Comparison of ENCODE assay signal across 10 cellular contexts in the genomic region with DNA sequence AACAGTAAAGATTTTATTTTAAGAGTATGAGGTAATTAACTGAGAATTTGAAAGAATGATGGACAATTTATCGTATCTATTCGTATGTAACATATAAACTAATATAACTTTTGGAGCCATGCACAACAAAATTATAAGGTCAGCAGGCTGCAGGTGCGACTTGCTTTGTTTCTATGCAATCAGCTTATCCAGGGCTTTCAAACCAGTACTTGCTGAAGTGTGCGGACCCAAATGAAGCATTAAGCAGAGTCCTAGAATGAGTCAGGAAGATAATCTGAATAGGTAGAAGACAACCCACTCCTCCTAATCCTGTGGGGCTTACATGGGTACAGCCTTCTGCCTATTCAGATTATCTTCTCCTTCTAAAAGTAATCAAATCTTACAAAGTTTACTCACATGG. TPM values are rescaled to one million over a fixed set of nuclear protein-coding genes. Genes with fewer than 3 reads are reported as not detected.
A peak's percentile ranks its signal among the peaks of the same experiment; 100 is the strongest.
DNase-seq lines count a peak whose midpoint lies in the region; ATAC-seq and TF ChIP-seq lines count a peak whose summit lies in the region.
"Had no signal": no experiment of that assay in that cellular context is flagged by ENCODE, and none has a peak within 500 bp of the region (broad histone marks: within the 10 kb centered on the region; RNA-seq: fewer than 3 reads in every experiment).

No MANE protein-coding gene starts in this region.

- POLR2A ChIA-PET in activated B cell treated with CpG ODN at 0.5 μM for 24 hours (lab: Charles Lee): interaction anchor here (0.6 kb wide), 1 partner anchor 194 kb away, joined by 4 read pairs; no protein-coding TSS in a partner anchor

- no peak overlapping the region for H3K27ac Mint-ChIP-seq in activated B cell treated with CpG ODN at 0.5 μM for 24 hours

- H3K36me3 Mint-ChIP-seq in activated B cell treated with CpG ODN at 0.5 μM for 24 hours (ENCODE audit: low read depth): no peaks in the 10 kb centered on the region

- H3K9ac ChIP-seq in GM23248: peak overlapping the region; percentile 91
- H3K9ac ChIP-seq in iPS-18a (ENCODE audit: low read length): no peak overlapping the region

- 84 to 86% methylated on average over 4 of the region's 4 CpGs for WGBS in GM23248 (ENCODE audit: low coverage in 1 of 2, low lambda C conversion rate in 2 of 2, missing lambda C conversion rate in 2 of 2), 2 experiments
- 64 to 79% methylated on average over 4 of the region's 4 CpGs for WGBS in esophagus squamous epithelium, 2 donors

- peak overlapping the region; percentile 100 for H3K27ac ChIP-seq in 22Rv1
- H3K27ac ChIP-seq in GM23248: peak overlapping the region; percentile 79
- H3K27ac ChIP-seq in iPS-18a (ENCODE audit: low read length): no peak overlapping the region
- H3K27ac ChIP-seq in esophagus squamous epithelium: peak overlapping the region in 1 of 4 donors; percentile 100

- ATAC-seq in activated B cell treated with CpG ODN at 0.5 μM for 24 hours (ENCODE audit: low read depth): no peak

- DNase-seq in GM23248 (no peak), activated B cell treated with CpG ODN at 0.5 μM for 24 hours (no peak), esophagus squamous epithelium (lab: John Stamatoyannopoulos, UW) (no peak), superior temporal gyrus (ENCODE audit: extremely low spot score) (no peak), NCI-H524 (lab: John Stamatoyannopoulos, UW) (no peak)
- no peak for DNase-seq in activated CD4-positive, CD25-positive, alpha-beta regulatory T cell treated with anti-CD3 and anti-CD28 coated beads, Interleukin-2, amount 50 U/mL, for 72 hours
- DNase-seq: NCI-H2029 treated with DMSO at 0.1 percent for 48 hours, trophoblast cell had no signal

- no peaks in the 10 kb centered on the region for H3K9me3 Mint-ChIP-seq in activated B cell treated with CpG ODN at 0.5 μM for 24 hours

- H4K20me1 ChIP-seq in GM23248 (ENCODE audit: insufficient read depth): no peaks in the 10 kb centered on the region

- peak overlapping the region; percentile 85 for H3K4me3 ChIP-seq in GM23248
- H3K4me3 ChIP-seq in iPS-18a (ENCODE audit: low read length): peak overlapping the region; percentile 93
- no peak overlapping the region for H3K4me3 ChIP-seq in esophagus squamous epithelium

- no peaks in the 10 kb centered on the region for H3K27me3 Mint-ChIP-seq in activated B cell treated with CpG ODN at 0.5 μM for 24 hours

- H3K4me1 Mint-ChIP-seq in activated B cell treated with CpG ODN at 0.5 μM for 24 hours: peaks cover 31% of the 10 kb centered on the region

- no peak for TF ChIP-seq POLR2A in esophagus squamous epithelium (IDR thresholded peaks at IDR 0.05)

- peak overlapping the region; percentile 19 for H3K4me3 Mint-ChIP-seq in activated B cell treated with CpG ODN at 0.5 μM for 24 hours

- H3K36me3 ChIP-seq in GM23248 (ENCODE audit: low read depth) (no peaks in the 10 kb centered on the region), iPS-18a (ENCODE audit: control insufficient read depth, low read depth, low read length) (no peaks in the 10 kb centered on the region), esophagus squamous epithelium (no peaks in the 10 kb centered on the region)

- no peaks in the 10 kb centered on the region for H3K9me3 ChIP-seq in GM23248 (ENCODE audit: low read depth)
- no peaks in the 10 kb centered on the region for H3K9me3 ChIP-seq in iPS-18a (ENCODE audit: control insufficient read depth, low read depth, low read length)
- H3K9me3 ChIP-seq in esophagus squamous epithelium: no peaks in the 10 kb centered on the region

- H3K4me1 ChIP-seq in GM23248 (ENCODE audit: insufficient read depth) (peaks cover 32% of the 10 kb centered on the region), iPS-18a (ENCODE audit: control insufficient read depth, low read depth, low read length) (peaks cover 7% of the 10 kb centered on the region), esophagus squamous epithelium (peaks cover 10 to 43% (median 19%) of the 10 kb centered on the region in 3 donors)

- peak overlapping the region; percentile 71 for H2AFZ ChIP-seq in GM23248

- peaks cover 25% of the 10 kb centered on the region for H3F3A ChIP-seq in GM23248 (ENCODE audit: insufficient read depth)

- peak overlapping the region; percentile 98 for H3K4me2 ChIP-seq in GM23248 (ENCODE audit: unreplicated experiment)

- no peaks in the 10 kb centered on the region for H3K9me2 ChIP-seq in GM23248 (ENCODE audit: insufficient read depth)

- intact Hi-C loops in activated B cell treated with CpG ODN at 0.5 μM for 24 hours (cut with micrococcal nuclease) (loop anchor here (5.0 kb wide), 1 partner anchor 134 kb away; the partner anchor contains the start of gene NELFA), esophagus squamous epithelium (cut with DNase I) (no loop called here)

- H3K79me2 ChIP-seq in GM23248 (ENCODE audit: insufficient read depth): peaks cover 61% of the 10 kb centered on the region

- in situ Hi-C loops in GM23248 (cut with MboI): no loop called here

- CTCF ChIA-PET in activated B cell treated with CpG ODN at 0.5 μM for 24 hours (lab: Charles Lee): interaction anchor here (1.6 kb wide), 1 partner anchor 25 kb away, joined by 5 read pairs; no protein-coding TSS in a partner anchor

- TF ChIP-seq CTCF in 22Rv1 (IDR thresholded peaks at IDR 0.05) (no peak), activated B cell treated with CpG ODN at 0.5 μM for 24 hours (IDR thresholded peaks at IDR 0.05) (no peak), esophagus squamous epithelium (IDR thresholded peaks at IDR 0.05) (no peak)

- H3K27me3 ChIP-seq in GM23248 (replicated peaks; ENCODE audit: insufficient read depth) (no peaks in the 10 kb centered on the region), iPS-18a (ENCODE audit: control insufficient read depth, insufficient read depth, low read length) (peaks cover 14% of the 10 kb centered on the region), esophagus squamous epithelium (no peaks in the 10 kb centered on the region)

RNA-seq across cellular contexts. Expression of gene NSD2, which starts 2.1 kb away (rescaled TPM):
- total RNA-seq in GM23248 (2014; rRNA removed; shearing (Covaris generic)): 32.4 and 41.0 TPM in 2 replicates
- 19.1 and 20.1 TPM in 2 replicates for polyA plus RNA-seq in GM23248 (2016; fragmentation: Nextera tagmentation; extraction: Ambion mirVana)
- total RNA-seq in activated B cell treated with CpG ODN at 0.5 μM for 24 hours: 40.3 and 44.6 TPM in 2 replicates
- 10 to 100 TPM; 31.9 to 36.4 (median 34.5) TPM for total RNA-seq in esophagus squamous epithelium

RNA-seq across cellular contexts. Expression of gene LETM1, which starts 17.3 kb away (rescaled TPM):
- 40.1 and 42.3 TPM in 2 replicates for total RNA-seq in GM23248 (2014; rRNA removed; shearing (Covaris generic))
- polyA plus RNA-seq in GM23248 (2016; fragmentation: Nextera tagmentation; extraction: Ambion mirVana): 19.0 and 20.8 TPM in 2 replicates
- 52.5 and 60.3 TPM in 2 replicates for total RNA-seq in activated B cell treated with CpG ODN at 0.5 μM for 24 hours
- 10 to 100 TPM; 40.6 to 85.6 (median 72.8) TPM for total RNA-seq in esophagus squamous epithelium

Comparison
In these comparisons a context has a peak if more than half of its experiments do, and no peak if none do; other contexts are left out.
1. H3K4me3 ChIP-seq: peak in GM23248 (single experiment) and iPS-18a (single experiment); none in esophagus squamous epithelium (0 of 4).